Comparison of ENCODE assay signal across 1 cellular context in the genomic region with DNA sequence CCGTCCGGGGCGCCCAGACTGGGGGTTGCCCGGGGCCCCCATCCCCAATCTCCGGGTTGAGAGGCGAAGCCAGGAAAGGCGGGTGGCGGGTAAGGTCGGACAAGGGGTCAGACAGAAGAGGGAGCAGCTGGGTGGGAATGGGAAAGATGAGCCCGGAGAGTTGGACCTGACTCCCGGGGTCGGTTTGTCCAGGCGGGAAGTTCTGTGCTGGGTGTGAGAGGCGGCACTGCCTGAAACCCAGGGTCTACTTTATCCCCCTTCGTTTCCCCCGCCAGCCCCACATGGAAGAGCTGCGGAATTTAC.
TF ChIP-seq lines count a peak whose summit lies in the region.

No MANE protein-coding gene starts in this region.

TF ChIP-seq in K562, 482 proteins besides CTCF, POLR2A, EP300 and RAD21 (continued from another document):
- TF ChIP-seq, protein P1, sequence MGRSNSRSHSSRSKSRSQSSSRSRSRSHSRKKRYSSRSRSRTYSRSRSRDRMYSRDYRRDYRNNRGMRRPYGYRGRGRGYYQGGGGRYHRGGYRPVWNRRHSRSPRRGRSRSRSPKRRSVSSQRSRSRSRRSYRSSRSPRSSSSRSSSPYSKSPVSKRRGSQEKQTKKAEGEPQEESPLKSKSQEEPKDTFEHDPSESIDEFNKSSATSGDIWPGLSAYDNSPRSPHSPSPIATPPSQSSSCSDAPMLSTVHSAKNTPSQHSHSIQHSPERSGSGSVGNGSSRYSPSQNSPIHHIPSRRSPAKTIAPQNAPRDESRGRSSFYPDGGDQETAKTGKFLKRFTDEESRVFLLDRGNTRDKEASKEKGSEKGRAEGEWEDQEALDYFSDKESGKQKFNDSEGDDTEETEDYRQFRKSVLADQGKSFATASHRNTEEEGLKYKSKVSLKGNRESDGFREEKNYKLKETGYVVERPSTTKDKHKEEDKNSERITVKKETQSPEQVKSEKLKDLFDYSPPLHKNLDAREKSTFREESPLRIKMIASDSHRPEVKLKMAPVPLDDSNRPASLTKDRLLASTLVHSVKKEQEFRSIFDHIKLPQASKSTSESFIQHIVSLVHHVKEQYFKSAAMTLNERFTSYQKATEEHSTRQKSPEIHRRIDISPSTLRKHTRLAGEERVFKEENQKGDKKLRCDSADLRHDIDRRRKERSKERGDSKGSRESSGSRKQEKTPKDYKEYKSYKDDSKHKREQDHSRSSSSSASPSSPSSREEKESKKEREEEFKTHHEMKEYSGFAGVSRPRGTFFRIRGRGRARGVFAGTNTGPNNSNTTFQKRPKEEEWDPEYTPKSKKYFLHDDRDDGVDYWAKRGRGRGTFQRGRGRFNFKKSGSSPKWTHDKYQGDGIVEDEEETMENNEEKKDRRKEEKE (IDR thresholded peaks at IDR 0.05; ENCODE audit: borderline replicate concordance in 1 of 2, control insufficient read depth in 1 of 2, low read depth in 2 of 2, low read length in 1 of 2): no peak
- TF ChIP-seq CBX3 (IDR thresholded peaks at IDR 0.05; ENCODE audit: borderline replicate concordance in 1 of 2, low read length in 2 of 2): no peak
- TF ChIP-seq, protein P2, sequence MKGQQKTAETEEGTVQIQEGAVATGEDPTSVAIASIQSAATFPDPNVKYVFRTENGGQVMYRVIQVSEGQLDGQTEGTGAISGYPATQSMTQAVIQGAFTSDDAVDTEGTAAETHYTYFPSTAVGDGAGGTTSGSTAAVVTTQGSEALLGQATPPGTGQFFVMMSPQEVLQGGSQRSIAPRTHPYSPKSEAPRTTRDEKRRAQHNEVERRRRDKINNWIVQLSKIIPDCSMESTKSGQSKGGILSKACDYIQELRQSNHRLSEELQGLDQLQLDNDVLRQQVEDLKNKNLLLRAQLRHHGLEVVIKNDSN (CRISPR knock-in tag; IDR thresholded peaks at IDR 0.05): no peak
- TF ChIP-seq, protein P3, sequence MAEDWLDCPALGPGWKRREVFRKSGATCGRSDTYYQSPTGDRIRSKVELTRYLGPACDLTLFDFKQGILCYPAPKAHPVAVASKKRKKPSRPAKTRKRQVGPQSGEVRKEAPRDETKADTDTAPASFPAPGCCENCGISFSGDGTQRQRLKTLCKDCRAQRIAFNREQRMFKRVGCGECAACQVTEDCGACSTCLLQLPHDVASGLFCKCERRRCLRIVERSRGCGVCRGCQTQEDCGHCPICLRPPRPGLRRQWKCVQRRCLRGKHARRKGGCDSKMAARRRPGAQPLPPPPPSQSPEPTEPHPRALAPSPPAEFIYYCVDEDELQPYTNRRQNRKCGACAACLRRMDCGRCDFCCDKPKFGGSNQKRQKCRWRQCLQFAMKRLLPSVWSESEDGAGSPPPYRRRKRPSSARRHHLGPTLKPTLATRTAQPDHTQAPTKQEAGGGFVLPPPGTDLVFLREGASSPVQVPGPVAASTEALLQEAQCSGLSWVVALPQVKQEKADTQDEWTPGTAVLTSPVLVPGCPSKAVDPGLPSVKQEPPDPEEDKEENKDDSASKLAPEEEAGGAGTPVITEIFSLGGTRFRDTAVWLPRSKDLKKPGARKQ (CRISPR knock-in tag; IDR thresholded peaks at IDR 0.05): no peak
- TF ChIP-seq ZBTB17 (CRISPR knock-in tag; IDR thresholded peaks at IDR 0.05): no peak; the same call in 1 of the 2 replicates
- TF ChIP-seq ZNF212 (CRISPR knock-in tag; IDR thresholded peaks at IDR 0.05): no peak
- no peak for TF ChIP-seq U2AF2 (optimal IDR thresholded peaks at IDR 0.05; ENCODE audit: low read depth, low read length)
- no peak for TF ChIP-seq RBBP5 (IDR thresholded peaks at IDR 0.05; ENCODE audit: borderline replicate concordance, insufficient read depth, low read length, poor library complexity, severe bottlenecking)
- TF ChIP-seq, protein P4, sequence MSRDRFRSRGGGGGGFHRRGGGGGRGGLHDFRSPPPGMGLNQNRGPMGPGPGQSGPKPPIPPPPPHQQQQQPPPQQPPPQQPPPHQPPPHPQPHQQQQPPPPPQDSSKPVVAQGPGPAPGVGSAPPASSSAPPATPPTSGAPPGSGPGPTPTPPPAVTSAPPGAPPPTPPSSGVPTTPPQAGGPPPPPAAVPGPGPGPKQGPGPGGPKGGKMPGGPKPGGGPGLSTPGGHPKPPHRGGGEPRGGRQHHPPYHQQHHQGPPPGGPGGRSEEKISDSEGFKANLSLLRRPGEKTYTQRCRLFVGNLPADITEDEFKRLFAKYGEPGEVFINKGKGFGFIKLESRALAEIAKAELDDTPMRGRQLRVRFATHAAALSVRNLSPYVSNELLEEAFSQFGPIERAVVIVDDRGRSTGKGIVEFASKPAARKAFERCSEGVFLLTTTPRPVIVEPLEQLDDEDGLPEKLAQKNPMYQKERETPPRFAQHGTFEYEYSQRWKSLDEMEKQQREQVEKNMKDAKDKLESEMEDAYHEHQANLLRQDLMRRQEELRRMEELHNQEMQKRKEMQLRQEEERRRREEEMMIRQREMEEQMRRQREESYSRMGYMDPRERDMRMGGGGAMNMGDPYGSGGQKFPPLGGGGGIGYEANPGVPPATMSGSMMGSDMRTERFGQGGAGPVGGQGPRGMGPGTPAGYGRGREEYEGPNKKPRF (IDR thresholded peaks at IDR 0.05; ENCODE audit: low read depth, low read length): no peak
